35 cellular contexts compared by ENCODE assay signal in the genomic region with DNA sequence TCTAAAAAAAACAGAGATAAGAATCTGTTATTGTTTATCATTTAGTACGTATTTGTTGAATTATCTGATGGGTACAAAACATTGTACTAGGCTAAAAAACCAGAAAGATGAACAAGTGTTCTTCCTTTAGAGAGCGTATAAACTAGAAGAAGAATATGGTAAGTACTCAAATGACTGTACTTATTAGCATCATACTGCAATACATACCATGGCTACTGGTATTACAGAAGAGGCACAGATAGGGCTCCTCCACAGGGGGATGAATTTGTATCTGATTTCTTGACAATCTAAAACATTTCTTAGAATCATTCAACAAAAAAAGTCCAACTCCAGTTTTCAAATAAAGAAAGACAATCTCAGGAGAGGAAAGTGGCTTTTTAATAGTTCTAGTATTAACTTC.
"Had no signal": no experiment of that assay in that cellular context is flagged by ENCODE, and none has a peak within 500 bp of the region (broad histone marks: within the 10 kb centered on the region; RNA-seq: fewer than 3 reads in every experiment).

No MANE protein-coding gene starts in this region.

- H3K4me3 Mint-ChIP-seq: activated naive CD4-positive, alpha-beta T cell treated with anti-CD3 and anti-CD28 coated beads for 36 hours; activated naive CD4-positive, alpha-beta T cell treated with anti-CD3 and anti-CD28 coated beads, Interleukin-2, amount 10 ng/mL, durations not matched to agents 7 days and 5 days; activated naive CD4-positive, alpha-beta T cell treated with anti-CD3 and anti-CD28 coated beads, Interleukin-2, amount 50 U/mL, for 24 hours; activated naive CD8-positive, alpha-beta T cell; activated naive CD8-positive, alpha-beta T cell treated with anti-CD3 and anti-CD28 coated beads for 36 hours; activated naive CD8-positive, alpha-beta T cell treated with anti-CD3 and anti-CD28 coated beads, Interleukin-2, amount 10 ng/mL, durations not matched to agents 7 days and 5 days; activated naive CD8-positive, alpha-beta T cell treated with anti-CD3 and anti-CD28 coated beads, Interleukin-2, amount 50 U/mL, for 24 hours; activated T-cell treated with anti-CD3 and anti-CD28 coated beads, Interleukin-2, amount 50 U/mL, for 24 hours; activated T-cell treated with anti-CD3 and anti-CD28 coated beads, Interleukin-2, amount 50 U/mL, for 4 hours; activated T-cell treated with anti-CD3 and anti-CD28 coated beads, Interleukin-2, amount 50 U/mL, for 72 hours; activated T-helper 1 cell treated with anti-CD3 and anti-CD28 coated beads, Interleukin-12 subunit alpha, Interleukin-12 subunit beta, Interleukin-2, Interleukin-4 antibody, amounts not matched to agents 30 ng/mL and 10 ng/mL and 1 ng/mL, durations not matched to agents 14 hours and 24 hours and 36 hours; activated T-helper 17 cell treated with anti-CD3 and anti-CD28 coated beads, Interleukin-2, amount 50 U/mL, for 72 hours; brain; central memory CD8-positive, alpha-beta T cell had no signal

- H3K9me3 Mint-ChIP-seq: activated naive CD4-positive, alpha-beta T cell treated with anti-CD3 and anti-CD28 coated beads for 36 hours; activated naive CD4-positive, alpha-beta T cell treated with anti-CD3 and anti-CD28 coated beads, Interleukin-2, amount 10 ng/mL, durations not matched to agents 7 days and 5 days; activated naive CD4-positive, alpha-beta T cell treated with anti-CD3 and anti-CD28 coated beads, Interleukin-2, amount 50 U/mL, for 24 hours; activated naive CD8-positive, alpha-beta T cell treated with anti-CD3 and anti-CD28 coated beads for 36 hours; activated naive CD8-positive, alpha-beta T cell treated with anti-CD3 and anti-CD28 coated beads, Interleukin-2, amount 50 U/mL, for 24 hours; activated T-cell treated with anti-CD3 and anti-CD28 coated beads, Interleukin-2, amount 50 U/mL, for 24 hours; activated T-cell treated with anti-CD3 and anti-CD28 coated beads, Interleukin-2, amount 50 U/mL, for 4 hours; activated T-cell treated with anti-CD3 and anti-CD28 coated beads, Interleukin-2, amount 50 U/mL, for 72 hours; activated T-helper 1 cell treated with anti-CD3 and anti-CD28 coated beads, Interleukin-12 subunit alpha, Interleukin-12 subunit beta, Interleukin-2, Interleukin-4 antibody, amounts not matched to agents 30 ng/mL and 10 ng/mL and 1 ng/mL, durations not matched to agents 14 hours and 24 hours and 36 hours; activated T-helper 17 cell treated with anti-CD3 and anti-CD28 coated beads, Interleukin-2, amount 50 U/mL, for 72 hours; activated T-helper 2 cell treated with anti-CD3 and anti-CD28 coated beads, Interferon-gamma antibody, Interleukin-2, Interleukin-4, amounts not matched to agents 10 μg/mL and 5 μg/mL and 100 μg/mL, durations not matched to agents 14 hours and 24 hours and 36 hours; brain; central memory CD8-positive, alpha-beta T cell had no signal

- H3K27ac Mint-ChIP-seq: activated naive CD4-positive, alpha-beta T cell treated with anti-CD3 and anti-CD28 coated beads for 36 hours; activated naive CD4-positive, alpha-beta T cell treated with anti-CD3 and anti-CD28 coated beads, Interleukin-2, amount 10 ng/mL, durations not matched to agents 7 days and 5 days; activated naive CD4-positive, alpha-beta T cell treated with anti-CD3 and anti-CD28 coated beads, Interleukin-2, amount 50 U/mL, for 24 hours; activated naive CD4-positive, alpha-beta T cell treated with anti-CD3 and anti-CD28 coated beads, Interleukin-2, amount 50 U/mL, for 72 hours; activated naive CD8-positive, alpha-beta T cell; activated naive CD8-positive, alpha-beta T cell treated with anti-CD3 and anti-CD28 coated beads, Interleukin-2, amount 10 ng/mL, durations not matched to agents 7 days and 5 days; activated naive CD8-positive, alpha-beta T cell treated with anti-CD3 and anti-CD28 coated beads, Interleukin-2, amount 50 U/mL, for 24 hours; activated T-cell treated with anti-CD3 and anti-CD28 coated beads, Interleukin-2, amount 50 U/mL, for 24 hours; activated T-cell treated with anti-CD3 and anti-CD28 coated beads, Interleukin-2, amount 50 U/mL, for 72 hours; activated T-helper 1 cell treated with anti-CD3 and anti-CD28 coated beads, Interleukin-12 subunit alpha, Interleukin-12 subunit beta, Interleukin-2, Interleukin-4 antibody, amounts not matched to agents 30 ng/mL and 10 ng/mL and 1 ng/mL, durations not matched to agents 14 hours and 24 hours and 36 hours; activated T-helper 17 cell treated with anti-CD3 and anti-CD28 coated beads, Interleukin-2, amount 50 U/mL, for 72 hours; activated T-helper 2 cell treated with anti-CD3 and anti-CD28 coated beads, Interferon-gamma antibody, Interleukin-2, Interleukin-4, amounts not matched to agents 10 μg/mL and 5 μg/mL and 100 μg/mL, durations not matched to agents 14 hours and 24 hours and 36 hours; brain had no signal

- DNase-seq: activated effector memory CD4-positive, alpha-beta T cell treated with anti-CD3 and anti-CD28 coated beads, Interleukin-2, amount 50 U/mL, for 16 hours; activated effector memory CD4-positive, alpha-beta T cell treated with Interleukin-2 at 50 U/mL for 16 hours; activated gamma-delta T cell; activated gamma-delta T cell treated with Interleukin-2 at 50 U/mL for 16 hours; activated naive CD4-positive, alpha-beta T cell; activated naive CD4-positive, alpha-beta T cell treated with anti-CD3 and anti-CD28 coated beads for 36 hours; activated naive CD4-positive, alpha-beta T cell treated with anti-CD3 and anti-CD28 coated beads, Interleukin-2, amount 10 ng/mL, durations not matched to agents 7 days and 5 days; activated naive CD4-positive, alpha-beta T cell treated with anti-CD3 and anti-CD28 coated beads, Interleukin-2, amount 50 U/mL, for 16 hours; activated naive CD4-positive, alpha-beta T cell treated with Interleukin-2 at 50 U/mL for 16 hours; activated naive CD8-positive, alpha-beta T cell treated with anti-CD3 and anti-CD28 coated beads for 36 hours; activated naive CD8-positive, alpha-beta T cell treated with anti-CD3 and anti-CD28 coated beads, Interleukin-2, amount 10 ng/mL, durations not matched to agents 7 days and 5 days; activated naive CD8-positive, alpha-beta T cell treated with anti-CD3 and anti-CD28 coated beads, Interleukin-2, amount 50 U/mL, for 24 hours; activated T-cell treated with anti-CD3 and anti-CD28 coated beads, Interleukin-2, amount 50 U/mL, for 1 hour; activated T-cell treated with anti-CD3 and anti-CD28 coated beads, Interleukin-2, amount 50 U/mL, for 24 hours; activated T-cell treated with anti-CD3 and anti-CD28 coated beads, Interleukin-2, amount 50 U/mL, for 4 hours; activated T-cell treated with anti-CD3 and anti-CD28 coated beads, Interleukin-2, amount 50 U/mL, for 48 hours; activated T-cell treated with anti-CD3 and anti-CD28 coated beads, Interleukin-2, amount 50 U/mL, for 72 hours; adrenal gland; amniotic stem cell; amygdala; anterior cingulate cortex; aorta; body of pancreas; brain microvascular endothelial cell; caudate nucleus; central memory CD4-positive, alpha-beta T cell; cerebellar nuclear complex had no signal

- ATAC-seq: activated naive CD4-positive, alpha-beta T cell treated with anti-CD3 and anti-CD28 coated beads, Interleukin-2, amount 50 U/mL, for 72 hours; activated naive CD8-positive, alpha-beta T cell treated with anti-CD3 and anti-CD28 coated beads, Interleukin-2, amount 50 U/mL, for 24 hours; activated T-cell treated with anti-CD3 and anti-CD28 coated beads, Interleukin-2, amount 50 U/mL, for 4 hours; activated T-cell treated with anti-CD3 and anti-CD28 coated beads, Interleukin-2, amount 50 U/mL, for 72 hours; activated T-helper 17 cell treated with anti-CD3 and anti-CD28 coated beads, Interleukin-2, amount 50 U/mL, for 72 hours; body of pancreas had no signal

- H3K36me3 Mint-ChIP-seq: activated naive CD4-positive, alpha-beta T cell treated with anti-CD3 and anti-CD28 coated beads, Interleukin-2, amount 50 U/mL, for 24 hours; activated naive CD4-positive, alpha-beta T cell treated with anti-CD3 and anti-CD28 coated beads, Interleukin-2, amount 50 U/mL, for 72 hours; brain had no signal

- H3K27me3 Mint-ChIP-seq: activated naive CD4-positive, alpha-beta T cell treated with anti-CD3 and anti-CD28 coated beads, Interleukin-2, amount 10 ng/mL, durations not matched to agents 7 days and 5 days; activated naive CD4-positive, alpha-beta T cell treated with anti-CD3 and anti-CD28 coated beads, Interleukin-2, amount 50 U/mL, for 24 hours; activated naive CD8-positive, alpha-beta T cell; activated naive CD8-positive, alpha-beta T cell treated with anti-CD3 and anti-CD28 coated beads for 36 hours; activated naive CD8-positive, alpha-beta T cell treated with anti-CD3 and anti-CD28 coated beads, Interleukin-2, amount 10 ng/mL, durations not matched to agents 7 days and 5 days; activated naive CD8-positive, alpha-beta T cell treated with anti-CD3 and anti-CD28 coated beads, Interleukin-2, amount 50 U/mL, for 24 hours; activated T-cell treated with anti-CD3 and anti-CD28 coated beads, Interleukin-2, amount 50 U/mL, for 24 hours; activated T-helper 17 cell treated with anti-CD3 and anti-CD28 coated beads, Interleukin-2, amount 50 U/mL, for 72 hours; brain; central memory CD8-positive, alpha-beta T cell had no signal

- H3K4me1 Mint-ChIP-seq: activated naive CD4-positive, alpha-beta T cell treated with anti-CD3 and anti-CD28 coated beads, Interleukin-2, amount 10 ng/mL, durations not matched to agents 7 days and 5 days; activated T-helper 17 cell treated with anti-CD3 and anti-CD28 coated beads, Interleukin-2, amount 50 U/mL, for 72 hours had no signal
